ENCODE assay signal across 26 cellular contexts in the genomic region with DNA sequence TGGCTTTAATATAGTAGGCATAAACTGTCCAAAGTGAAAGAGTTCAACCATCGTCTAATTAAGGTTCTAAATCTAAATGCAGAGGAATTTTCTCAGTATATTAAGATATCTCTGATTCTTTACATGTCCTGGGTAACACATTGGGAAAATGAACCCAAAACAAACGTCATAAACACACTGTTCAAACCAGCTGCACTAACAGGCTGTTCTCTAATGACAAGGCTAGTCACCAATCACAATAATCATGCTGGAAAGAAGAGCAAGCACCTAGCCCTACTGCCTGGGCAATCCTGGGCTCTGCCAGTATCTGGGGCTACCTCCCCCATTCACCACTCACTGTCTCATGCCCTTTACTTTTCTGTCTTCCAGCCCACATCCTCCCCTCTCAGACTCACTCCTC.
DNase-seq lines count a peak whose midpoint lies in the region; ATAC-seq, FAIRE-seq and TF ChIP-seq lines count a peak whose summit lies in the region.
"Had no signal": no experiment of that assay in that cellular context is flagged by ENCODE, and none has a peak within 500 bp of the region (broad histone marks: within the 10 kb centered on the region; RNA-seq: fewer than 3 reads in every experiment).

No MANE protein-coding gene starts in this region.

- no peak overlapping the region for H3K4me3 ChIP-seq in A549
- no peak overlapping the region for H3K4me3 ChIP-seq in DND-41 (ENCODE audit: low read depth in 1 of 2, low read length in 2 of 2)
- no peak overlapping the region for H3K4me3 ChIP-seq in pancreas
- no peak overlapping the region for H3K4me3 ChIP-seq in CD8-positive, alpha-beta T cell (ENCODE audit: low read depth, low read length)
- H3K4me3 ChIP-seq: BLaER1 treated with 17β-estradiol and CSF1 and Interleukin-3, amounts not matched to agents 10 nM and 100 nM had no signal

- intact Hi-C loops in pancreas (cut with DNase I), result no loop called here
- intact Hi-C loops in activated naive CD4-positive, alpha-beta T cell treated with anti-CD3 and anti-CD28 coated beads for 36 hours (cut with micrococcal nuclease), result no loop called here
- intact Hi-C loops in CD8-positive, alpha-beta T cell (cut with DNase I, micrococcal nuclease), result no loop called here

- no peak overlapping the region for H3K9ac ChIP-seq in DND-41 (ENCODE audit: low read depth, low read length)
- H3K9ac ChIP-seq: BLaER1 treated with 17β-estradiol and CSF1 and Interleukin-3, amounts not matched to agents 10 nM and 100 nM had no signal

- H3K9me3 ChIP-seq in A549, result no peaks in the 10 kb centered on the region
- H3K9me3 ChIP-seq in DND-41 (ENCODE audit: insufficient read depth, low read length, severe bottlenecking), result no peaks in the 10 kb centered on the region
- no peaks in the 10 kb centered on the region for H3K9me3 ChIP-seq in pancreas
- H3K9me3 ChIP-seq in CD8-positive, alpha-beta T cell (ENCODE audit: low read length), result no peaks in the 10 kb centered on the region
- H3K9me3 ChIP-seq: BLaER1 treated with 17β-estradiol and CSF1 and Interleukin-3, amounts not matched to agents 10 nM and 100 nM had no signal

- TF ChIP-seq EP300 in A549 (IDR thresholded peaks at IDR 0.05), result no peak

- POLR2A ChIA-PET in A549 (lab: Yijun Ruan, JAX), result no interaction called here
- POLR2A ChIA-PET in activated CD8-positive, alpha-beta T cell treated with anti-CD3 and anti-CD28 coated beads, Interleukin-2, amount 10 ng/mL, durations not matched to agents 7 days and 5 days (lab: Charles Lee), result no interaction called here
- POLR2A ChIA-PET in CD8-positive, alpha-beta T cell (lab: Charles Lee), result no interaction called here

- CTCF ChIA-PET in A549 (lab: Yijun Ruan, JAX), result interaction anchor here (1.1 kb wide), 1 partner anchor 277 kb away, joined by 5 read pairs; no protein-coding TSS in a partner anchor
- CTCF ChIA-PET in activated CD8-positive, alpha-beta T cell treated with anti-CD3 and anti-CD28 coated beads, Interleukin-2, amount 10 ng/mL, durations not matched to agents 7 days and 5 days (lab: Charles Lee), result interaction anchor here (1.7 kb wide), 1 partner anchor 277 kb away, joined by 4 read pairs; no protein-coding TSS in a partner anchor
- CTCF ChIA-PET in activated naive CD4-positive, alpha-beta T cell treated with anti-CD3 and anti-CD28 coated beads for 36 hours (lab: Charles Lee), result interaction anchor here (0.6 kb wide), 1 partner anchor 62 kb away, joined by 4 read pairs; no protein-coding TSS in a partner anchor
- CTCF ChIA-PET in CD8-positive, alpha-beta T cell (lab: Charles Lee), result no interaction called here

- no peaks in the 10 kb centered on the region for H3K79me2 ChIP-seq in DND-41 (ENCODE audit: insufficient read depth, low read length)

- H3K4me2 ChIP-seq in A549 (no peak overlapping the region), DND-41 (ENCODE audit: insufficient read depth, low read length) (no peak overlapping the region)
- H3K4me2 ChIP-seq: BLaER1 treated with 17β-estradiol and CSF1 and Interleukin-3, amounts not matched to agents 10 nM and 100 nM had no signal

- TF ChIP-seq RAD21 in A549 (conservative IDR thresholded peaks at IDR 0.05 in 1 of 2, IDR thresholded peaks at IDR 0.05 in 1 of 2), result no peak

- H3K4me3 Mint-ChIP-seq in activated CD8-positive, alpha-beta T cell treated with anti-CD3 and anti-CD28 coated beads, Interleukin-2, amount 10 ng/mL, durations not matched to agents 7 days and 5 days, result no peak overlapping the region
- H3K4me3 Mint-ChIP-seq in activated naive CD4-positive, alpha-beta T cell treated with anti-CD3 and anti-CD28 coated beads for 36 hours, result no peak overlapping the region
- H3K4me3 Mint-ChIP-seq in CD8-positive, alpha-beta T cell, result no peak overlapping the region
- H3K4me3 Mint-ChIP-seq: B cell; CD4-positive, alpha-beta T cell; CD8-positive, alpha-beta memory T cell had no signal

- no peaks in the 10 kb centered on the region for H3K9me3 Mint-ChIP-seq in activated CD8-positive, alpha-beta T cell treated with anti-CD3 and anti-CD28 coated beads, Interleukin-2, amount 10 ng/mL, durations not matched to agents 7 days and 5 days (ENCODE audit: insufficient read depth)
- no peaks in the 10 kb centered on the region for H3K9me3 Mint-ChIP-seq in activated naive CD4-positive, alpha-beta T cell treated with anti-CD3 and anti-CD28 coated beads for 36 hours
- H3K9me3 Mint-ChIP-seq in CD8-positive, alpha-beta T cell, result no peaks in the 10 kb centered on the region
- H3K9me3 Mint-ChIP-seq: CD4-positive, alpha-beta T cell; CD8-positive, alpha-beta memory T cell had no signal

- no peak for TF ChIP-seq POLR2A in A549 (IDR thresholded peaks at IDR 0.05; ENCODE audit: low read length)

- H3K4me1 ChIP-seq in A549, result no peaks in the 10 kb centered on the region
- no peaks in the 10 kb centered on the region for H3K4me1 ChIP-seq in DND-41 (ENCODE audit: insufficient read depth, low read length)
- peaks cover 0 to 13% (median 6%) of the 10 kb centered on the region in 3 donors for H3K4me1 ChIP-seq in pancreas
- no peaks in the 10 kb centered on the region for H3K4me1 ChIP-seq in CD8-positive, alpha-beta T cell (ENCODE audit: insufficient read depth, low read length)
- H3K4me1 ChIP-seq: BLaER1 treated with 17β-estradiol and CSF1 and Interleukin-3, amounts not matched to agents 10 nM and 100 nM had no signal

- H2AFZ ChIP-seq in DND-41 (ENCODE audit: low read depth, low read length), result no peak overlapping the region

- H3K36me3 ChIP-seq in DND-41 (ENCODE audit: insufficient read depth, low read length) (no peaks in the 10 kb centered on the region), pancreas (no peaks in the 10 kb centered on the region)
- H3K36me3 ChIP-seq in CD8-positive, alpha-beta T cell (ENCODE audit: insufficient read depth, low read length), result no peaks in the 10 kb centered on the region

- no peaks in the 10 kb centered on the region for H4K20me1 ChIP-seq in DND-41 (ENCODE audit: insufficient read depth, low read length)
- H4K20me1 ChIP-seq: BLaER1 treated with 17β-estradiol and CSF1 and Interleukin-3, amounts not matched to agents 10 nM and 100 nM had no signal

- no peak overlapping the region for H3K27ac Mint-ChIP-seq in activated CD8-positive, alpha-beta T cell treated with anti-CD3 and anti-CD28 coated beads, Interleukin-2, amount 10 ng/mL, durations not matched to agents 7 days and 5 days
- no peak overlapping the region for H3K27ac Mint-ChIP-seq in activated naive CD4-positive, alpha-beta T cell treated with anti-CD3 and anti-CD28 coated beads for 36 hours
- no peak overlapping the region for H3K27ac Mint-ChIP-seq in CD8-positive, alpha-beta T cell
- H3K27ac Mint-ChIP-seq: B cell; CD4-positive, alpha-beta T cell had no signal

- TF ChIP-seq CTCF in A549 (IDR thresholded peaks at IDR 0.05) (no peak), DND-41 (IDR thresholded peaks at IDR 0.05; ENCODE audit: borderline replicate concordance, extremely low read depth, low read length, poor library complexity, severe bottlenecking) (no peak), pancreas (IDR thresholded peaks at IDR 0.05) (no peak)
- no peak for TF ChIP-seq CTCF in CD8-positive, alpha-beta T cell (IDR thresholded peaks at IDR 0.05)

- no peaks in the 10 kb centered on the region for H3K27me3 Mint-ChIP-seq in activated CD8-positive, alpha-beta T cell treated with anti-CD3 and anti-CD28 coated beads, Interleukin-2, amount 10 ng/mL, durations not matched to agents 7 days and 5 days (ENCODE audit: low read depth)
- no peaks in the 10 kb centered on the region for H3K27me3 Mint-ChIP-seq in activated naive CD4-positive, alpha-beta T cell treated with anti-CD3 and anti-CD28 coated beads for 36 hours (ENCODE audit: low read depth)
- no peaks in the 10 kb centered on the region for H3K27me3 Mint-ChIP-seq in CD8-positive, alpha-beta T cell (ENCODE audit: low read depth)
- H3K27me3 Mint-ChIP-seq: CD4-positive, alpha-beta T cell had no signal

- no peak overlapping the region for H3K27ac ChIP-seq in A549
- no peak overlapping the region for H3K27ac ChIP-seq in DND-41 (ENCODE audit: low read length)
- peak overlapping the region in 1 of 4 donors; percentile 28 for H3K27ac ChIP-seq in pancreas
- no peak overlapping the region for H3K27ac ChIP-seq in CD8-positive, alpha-beta T cell (ENCODE audit: low read depth, low read length)
- H3K27ac ChIP-seq: BLaER1 treated with 17β-estradiol and CSF1 and Interleukin-3, amounts not matched to agents 10 nM and 100 nM; C4-2B had no signal

- H3K4me1 Mint-ChIP-seq in activated CD8-positive, alpha-beta T cell treated with anti-CD3 and anti-CD28 coated beads, Interleukin-2, amount 10 ng/mL, durations not matched to agents 7 days and 5 days (ENCODE audit: low read depth), result peaks cover 8% of the 10 kb centered on the region
- peaks cover 4% of the 10 kb centered on the region for H3K4me1 Mint-ChIP-seq in activated naive CD4-positive, alpha-beta T cell treated with anti-CD3 and anti-CD28 coated beads for 36 hours (ENCODE audit: low read depth)
- peaks cover 3% of the 10 kb centered on the region for H3K4me1 Mint-ChIP-seq in CD8-positive, alpha-beta T cell (ENCODE audit: low read depth)
- H3K4me1 Mint-ChIP-seq: B cell had no signal

- DNase-seq in A549 (ENCODE audit: low read depth in 1 of 2, low spot score in 1 of 2) (no peak), DND-41 (no peak), UCSD-AML1 (lab: John Stamatoyannopoulos, UW; ENCODE audit: unreplicated experiment) (peak; percentile 16), pancreas (no peak)
- DNase-seq in activated CD8-positive, alpha-beta T cell treated with anti-CD3 and anti-CD28 coated beads, Interleukin-2, amount 10 ng/mL, durations not matched to agents 7 days and 5 days, result no peak
- no peak for DNase-seq in activated naive CD4-positive, alpha-beta T cell treated with anti-CD3 and anti-CD28 coated beads for 36 hours
- DNase-seq in CD8-positive, alpha-beta T cell, result no peak
- DNase-seq: 8988T; AML-193; CD4-positive, alpha-beta T cell; CD8-positive, alpha-beta memory T cell; COR-L47; DMS 273 treated with DMSO at 0.1 percent for 48 hours; DMS153; DMS53; DMS79; GF-D8 had no signal

- H3K27me3 ChIP-seq in DND-41 (ENCODE audit: insufficient read depth, low read length, poor library complexity) (no peaks in the 10 kb centered on the region), pancreas (peaks cover 0 to 11% (median 0%) of the 10 kb centered on the region in 4 donors)
- no peaks in the 10 kb centered on the region for H3K27me3 ChIP-seq in CD8-positive, alpha-beta T cell (ENCODE audit: insufficient read depth, low read length)
- H3K27me3 ChIP-seq: BLaER1 treated with 17β-estradiol and CSF1 and Interleukin-3, amounts not matched to agents 10 nM and 100 nM had no signal

- no peak for ATAC-seq in A549
- peak; percentile 37; the same call in 1 of the 3 replicates for ATAC-seq in DND-41 (ENCODE audit: insufficient read depth, low read depth)
- peak; percentile 42 to 63 (median 48) for ATAC-seq in pancreas
- ATAC-seq in activated CD8-positive, alpha-beta T cell treated with anti-CD3 and anti-CD28 coated beads, Interleukin-2, amount 10 ng/mL, durations not matched to agents 7 days and 5 days, result no peak
- no peak for ATAC-seq in GM18909 (IDR thresholded peaks at IDR 0.05; ENCODE audit: poor library complexity, unreplicated experiment)
- ATAC-seq in CD8-positive, alpha-beta T cell, result no peak

- FAIRE-seq in A549 (lab: Jason Lieb, UNC) (peak; percentile 39), pancreas (lab: Jason Lieb, UNC) (no peak)
- FAIRE-seq: A204.1, G401.6, GM12892, GM18507, GM19239 had no signal

- no peaks in the 10 kb centered on the region for H3K36me3 Mint-ChIP-seq in activated CD8-positive, alpha-beta T cell treated with anti-CD3 and anti-CD28 coated beads, Interleukin-2, amount 10 ng/mL, durations not matched to agents 7 days and 5 days (ENCODE audit: low read depth)
- H3K36me3 Mint-ChIP-seq in activated naive CD4-positive, alpha-beta T cell treated with anti-CD3 and anti-CD28 coated beads for 36 hours (ENCODE audit: low read depth), result no peaks in the 10 kb centered on the region
- peaks cover 5% of the 10 kb centered on the region for H3K36me3 Mint-ChIP-seq in CD8-positive, alpha-beta T cell

- 20% methylated on average over 2 of the region's 2 CpGs for WGBS in A549 (ENCODE audit: missing lambda C conversion rate)
- WGBS in pancreas, 2 donors, result 35 to 38% methylated on average over 2 of the region's 2 CpGs

Comparison
In these comparisons a context has a peak if more than half of its experiments do, and no peak if none do; other contexts are left out.
1. ATAC-seq: peak in DND-41 (single experiment) and pancreas (4 of 4); none in A549 (0 of 2), activated CD8-positive, alpha-beta T cell treated with anti-CD3 and anti-CD28 coated beads, Interleukin-2, amount 10 ng/mL, durations not matched to agents 7 days and 5 days (single experiment), GM18909 (single experiment) and CD8-positive, alpha-beta T cell (single experiment).